Comparison of ENCODE assay signal across 8 cellular contexts in genomic region chr20:31517373-31517772, GRCh38. TPM values are rescaled to one million over a fixed set of nuclear protein-coding genes. Genes with fewer than 3 reads are reported as not detected.
DNase-seq lines count a peak whose midpoint lies in the region; ATAC-seq, FAIRE-seq and TF ChIP-seq lines count a peak whose summit lies in the region.

No MANE protein-coding gene starts in this region.

- no TSS peak for BruUV-seq in endothelial cell of umbilical vein (replicated peaks; lab: Mats Ljungman, UMichigan)

- peak; percentile 85 for FAIRE-seq in endothelial cell of umbilical vein (lab: Jason Lieb, UNC)
- FAIRE-seq in frontal cortex (lab: Jason Lieb, UNC): no peak

- H2AFZ ChIP-seq in endothelial cell of umbilical vein (ENCODE audit: low read depth, low read length): no peak overlapping the region

- dilution Hi-C loops in endothelial cell of umbilical vein (cut with MboI; ENCODE audit: extremely low pct_ligation_motif_present, low sequenced_read_pairs): no loop called here

- peak; percentile 30 to 53 for ATAC-seq in gastrocnemius medialis
- no peak for ATAC-seq in HG02588 (IDR thresholded peaks at IDR 0.05; ENCODE audit: unreplicated experiment)

- in situ Hi-C loops in gastrocnemius medialis (cut with MboI; ENCODE audit: low sequenced_read_pairs in 4 of 4): no loop called here

- peak; percentile 48 for DNase-seq in SIG-M5 treated with dmso at 0.1 percent for 504 hours (lab: John Stamatoyannopoulos, UW; ENCODE audit: unreplicated experiment)
- DNase-seq in SIG-M5 (lab: John Stamatoyannopoulos, UW): no peak
- DNase-seq in NCI-H69 (lab: John Stamatoyannopoulos, UW): peak; percentile 88
- peak; percentile 69 for DNase-seq in endothelial cell of umbilical vein (ENCODE audit: low read depth, low spot score)
- peak; percentile 56 to 86 for DNase-seq in gastrocnemius medialis
- no peak for DNase-seq in frontal cortex (ENCODE audit: low spot score in 2 of 2)
- DNase-seq in caudate nucleus (lab: John Stamatoyannopoulos, UW): no peak

- H3K27ac ChIP-seq in endothelial cell of umbilical vein (ENCODE audit: insufficient read depth, low read depth, low read length) (no peak overlapping the region), gastrocnemius medialis (peak overlapping the region; percentile 88 to 95 (median 90)), caudate nucleus (ENCODE audit: low read depth, low read length) (no peak overlapping the region)

- H3K4me1 ChIP-seq in endothelial cell of umbilical vein (ENCODE audit: control insufficient read depth, extremely low read depth, insufficient read depth, low read length) (peaks cover 25% of the 10 kb centered on the region), gastrocnemius medialis (peaks cover 38 to 47% of the 10 kb centered on the region in 2 donors)

- no peak for TF ChIP-seq POLR2A in endothelial cell of umbilical vein (IDR thresholded peaks at IDR 0.05; ENCODE audit: low read depth, low read length)
- TF ChIP-seq POLR2A in gastrocnemius medialis (IDR thresholded peaks at IDR 0.05): peak; percentile 19 to 34

- H3K36me3 ChIP-seq in endothelial cell of umbilical vein (ENCODE audit: control insufficient read depth in 2 of 2, extremely low read depth in 1 of 2, insufficient read depth in 2 of 2, low read length in 2 of 2) (peaks cover 0 to 5% of the 10 kb centered on the region in 2 experiments), gastrocnemius medialis (no peaks in the 10 kb centered on the region)

- H3K4me3 ChIP-seq in endothelial cell of umbilical vein (replicated peaks in 1 of 3; ENCODE audit: insufficient read depth in 1 of 3, low read depth in 1 of 3, low read length in 3 of 3): no peak overlapping the region
- no peak overlapping the region for H3K4me3 ChIP-seq in gastrocnemius medialis

- no peaks in the 10 kb centered on the region for H3K9me1 ChIP-seq in endothelial cell of umbilical vein (replicated peaks; ENCODE audit: control insufficient read depth, extremely low read depth, insufficient read depth, low read length)

- peak; percentile 29 to 48 for TF ChIP-seq CTCF in endothelial cell of umbilical vein (IDR thresholded peaks at IDR 0.05; ENCODE audit: extremely low read depth in 1 of 2, insufficient read depth in 1 of 2, low read depth in 1 of 2, low read length in 2 of 2)
- peak in 1 of 5 experiments; percentile 25 for TF ChIP-seq CTCF in gastrocnemius medialis (IDR thresholded peaks at IDR 0.05 in 4 of 5, conservative IDR thresholded peaks at IDR 0.05 in 1 of 5)

- peak overlapping the region; percentile 6 for H3K9ac ChIP-seq in endothelial cell of umbilical vein (replicated peaks; ENCODE audit: extremely low read depth, insufficient read depth, low read length)

- CTCF ChIA-PET in endothelial cell of umbilical vein (lab: Charles Lee): interaction anchor here (0.6 to 1.5 kb wide), 11 partner anchors 13 to 117 kb away, joined by 3 to 10 read pairs (median 3); a partner anchor contains a TSS

- H4K20me1 ChIP-seq in endothelial cell of umbilical vein (replicated peaks; ENCODE audit: control insufficient read depth, extremely low read depth, insufficient read depth, low read length): no peaks in the 10 kb centered on the region

- intact Hi-C loops in endothelial cell of umbilical vein (cut with micrococcal nuclease): loop anchor here (2.0 kb wide), 1 partner anchor 95 kb away; no protein-coding TSS in a partner anchor
- intact Hi-C loops in gastrocnemius medialis (cut with DNase I; ENCODE audit: low total_unique reads): loop anchor here (10.0 kb wide), 1 partner anchor 687 kb away; the partner anchor contains the start of genes PLAGL2 and POFUT1

- H3K27me3 ChIP-seq in endothelial cell of umbilical vein (ENCODE audit: control insufficient read depth in 2 of 2, insufficient read depth in 2 of 2, low read length in 2 of 2): no peaks in the 10 kb centered on the region
- no peaks in the 10 kb centered on the region for H3K27me3 ChIP-seq in gastrocnemius medialis

- no peak overlapping the region for H3K4me2 ChIP-seq in endothelial cell of umbilical vein (ENCODE audit: insufficient read depth, low read length)

- peaks cover 69% of the 10 kb centered on the region for H3K79me2 ChIP-seq in endothelial cell of umbilical vein (ENCODE audit: control insufficient read depth, insufficient read depth, low read length)

- POLR2A ChIA-PET in endothelial cell of umbilical vein (lab: Charles Lee): no interaction called here

- H3K9me3 ChIP-seq in endothelial cell of umbilical vein (replicated peaks; ENCODE audit: control insufficient read depth, insufficient read depth, low read length) (no peaks in the 10 kb centered on the region), gastrocnemius medialis (no peaks in the 10 kb centered on the region)

TF ChIP-seq in endothelial cell of umbilical vein, 7 proteins besides CTCF, POLR2A, EP300 and RAD21:
- TF ChIP-seq EZH2 (IDR thresholded peaks at IDR 0.05; ENCODE audit: borderline replicate concordance, low read depth, low read length, severe bottlenecking) (no peak), POLR2AphosphoS5 (IDR thresholded peaks at IDR 0.05; ENCODE audit: insufficient read depth, low read depth, low read length) (no peak), MYC (IDR thresholded peaks at IDR 0.05; ENCODE audit: low read depth, low read length) (no peak), MAX (IDR thresholded peaks at IDR 0.05; ENCODE audit: insufficient read depth, insufficient read length) (no peak), FOS (IDR thresholded peaks at IDR 0.05; ENCODE audit: borderline replicate concordance, insufficient read depth, low read length) (no peak), JUN (IDR thresholded peaks at IDR 0.05; ENCODE audit: borderline replicate concordance, insufficient read depth, insufficient read length, low read depth) (no peak), GATA2 (IDR thresholded peaks at IDR 0.05; ENCODE audit: insufficient read depth, insufficient read length, low read depth, low read length) (no peak)

RNA-seq across cellular contexts. Expression of gene HM13, which starts 3.1 kb away (rescaled TPM):
- total RNA-seq in endothelial cell of umbilical vein (188 and 211 TPM in 2 replicates), gastrocnemius medialis (10 to 100 TPM; 22.7 to 31.0 (median 26.4) TPM), frontal cortex (26.1 TPM)
- polyA plus RNA-seq in endothelial cell of umbilical vein: 218 and 265 TPM in 2 replicates
- polyA plus RNA-seq in endothelial cell of umbilical vein (2011; cell fraction: cytosol; rRNA removed): 168 and 180 TPM in 2 replicates
- polyA plus RNA-seq in endothelial cell of umbilical vein (2011; cell fraction: nucleus; rRNA removed): 144 and 177 TPM in 2 replicates
- polyA plus RNA-seq in endothelial cell of umbilical vein (2012): 174 and 184 TPM in 2 replicates
- 183 and 206 TPM in 2 replicates for polyA minus RNA-seq in endothelial cell of umbilical vein
- polyA minus RNA-seq in endothelial cell of umbilical vein (2011; cell fraction: cytosol; rRNA and poly(A)+ RNA removed): 141 TPM
- polyA minus RNA-seq in endothelial cell of umbilical vein (2011; cell fraction: nucleus; rRNA and poly(A)+ RNA removed): 126 and 153 TPM in 2 replicates

RNA-seq across cellular contexts. Expression of gene REM1, which starts 42.3 kb away (rescaled TPM):
- total RNA-seq in endothelial cell of umbilical vein (not detected in 2 replicates), gastrocnemius medialis (1 to 10 TPM in 3 of 4 donors, under 1 TPM in 1; 0.87 to 7.5 (median 1.2) TPM), frontal cortex (not detected)
- 0.14 and 0.19 TPM in 2 replicates for polyA plus RNA-seq in endothelial cell of umbilical vein
- 0.09 and 0.18 TPM in 2 replicates for polyA plus RNA-seq in endothelial cell of umbilical vein (2011; cell fraction: cytosol; rRNA removed)
- 0.10 TPM in 1 of 2 replicates, not detected in the other for polyA plus RNA-seq in endothelial cell of umbilical vein (2011; cell fraction: nucleus; rRNA removed)
- 0.20 and 0.87 TPM in 2 replicates for polyA plus RNA-seq in endothelial cell of umbilical vein (2012)
- 0.15 TPM in 1 of 2 replicates, not detected in the other for polyA minus RNA-seq in endothelial cell of umbilical vein
- not detected for polyA minus RNA-seq in endothelial cell of umbilical vein (2011; cell fraction: cytosol; rRNA and poly(A)+ RNA removed)
- polyA minus RNA-seq in endothelial cell of umbilical vein (2011; cell fraction: nucleus; rRNA and poly(A)+ RNA removed): not detected in 2 replicates

RNA-seq across cellular contexts. Expression of gene DEFB124, which starts 42.4 kb away (rescaled TPM):
- not detected in 2 replicates for total RNA-seq in endothelial cell of umbilical vein
- polyA plus RNA-seq in endothelial cell of umbilical vein: not detected in 2 replicates
- not detected in 2 replicates for polyA plus RNA-seq in endothelial cell of umbilical vein (2011; cell fraction: cytosol; rRNA removed)
- not detected in 2 replicates for polyA plus RNA-seq in endothelial cell of umbilical vein (2011; cell fraction: nucleus; rRNA removed)
- not detected in 2 replicates for polyA plus RNA-seq in endothelial cell of umbilical vein (2012)
- not detected in 2 replicates for polyA minus RNA-seq in endothelial cell of umbilical vein
- not detected for polyA minus RNA-seq in endothelial cell of umbilical vein (2011; cell fraction: cytosol; rRNA and poly(A)+ RNA removed)
- polyA minus RNA-seq in endothelial cell of umbilical vein (2011; cell fraction: nucleus; rRNA and poly(A)+ RNA removed): not detected in 2 replicates
- not detected for total RNA-seq in gastrocnemius medialis
- not detected for total RNA-seq in frontal cortex

Comparison
In these comparisons a context has a peak if more than half of its experiments do, and no peak if none do; other contexts are left out.
1. DNase-seq: peak in SIG-M5 treated with dmso at 0.1 percent for 504 hours (single experiment), NCI-H69 (single experiment), endothelial cell of umbilical vein (single experiment) and gastrocnemius medialis (2 of 2); none in SIG-M5 (single experiment), frontal cortex (0 of 2) and caudate nucleus (0 of 61).
2. H3K27ac ChIP-seq: peak in gastrocnemius medialis (4 of 4); none in endothelial cell of umbilical vein (single experiment) and caudate nucleus (single experiment).